2 cellular contexts compared by ENCODE assay signal in genomic region chrX:32877592-32877991, GRCh38.
TF ChIP-seq lines count a peak whose summit lies in the region.

No MANE protein-coding gene starts in this region.

TF ChIP-seq in HEK293, 187 proteins besides CTCF, POLR2A, EP300 and RAD21:
- TF ChIP-seq TCF7L2 (IDR thresholded peaks at IDR 0.05; ENCODE audit: borderline replicate concordance, low read depth, low read length) (peak; percentile 57), ZNF132 (tag by site-specific recombination; IDR thresholded peaks at IDR 0.05; ENCODE audit: borderline replicate concordance) (no peak), ZSCAN30 (tag by site-specific recombination; IDR thresholded peaks at IDR 0.05) (no peak), TRIM28 (IDR thresholded peaks at IDR 0.05; ENCODE audit: borderline replicate concordance, low read length) (peak; percentile 79)

TF ChIP-seq in endothelial cell of umbilical vein, 7 proteins besides CTCF, POLR2A, EP300 and RAD21:
- TF ChIP-seq GATA2 (IDR thresholded peaks at IDR 0.05; ENCODE audit: insufficient read depth, insufficient read length, low read depth, low read length) (no peak), JUN (IDR thresholded peaks at IDR 0.05; ENCODE audit: borderline replicate concordance, insufficient read depth, insufficient read length, low read depth) (no peak), MYC (IDR thresholded peaks at IDR 0.05; ENCODE audit: low read depth, low read length) (no peak), FOS (IDR thresholded peaks at IDR 0.05; ENCODE audit: borderline replicate concordance, insufficient read depth, low read length) (no peak), POLR2AphosphoS5 (IDR thresholded peaks at IDR 0.05; ENCODE audit: insufficient read depth, low read depth, low read length) (no peak), EZH2 (IDR thresholded peaks at IDR 0.05; ENCODE audit: borderline replicate concordance, low read depth, low read length, severe bottlenecking) (no peak)
- TF ChIP-seq, protein P1, sequence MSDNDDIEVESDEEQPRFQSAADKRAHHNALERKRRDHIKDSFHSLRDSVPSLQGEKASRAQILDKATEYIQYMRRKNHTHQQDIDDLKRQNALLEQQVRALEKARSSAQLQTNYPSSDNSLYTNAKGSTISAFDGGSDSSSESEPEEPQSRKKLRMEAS (IDR thresholded peaks at IDR 0.05; ENCODE audit: insufficient read depth, insufficient read length) = no peak
TF ChIP-seq in endothelial cell of umbilical vein: peak in this region for 0.
